ENCODE assay signal across 22 cellular contexts in genomic region chr6:530425-530824, GRCh38.
DNase-seq lines count a peak whose midpoint lies in the region; ATAC-seq, FAIRE-seq and TF ChIP-seq lines count a peak whose summit lies in the region.
"Had no signal": no experiment of that assay in that cellular context is flagged by ENCODE, and none has a peak within 500 bp of the region (broad histone marks: within the 10 kb centered on the region; RNA-seq: fewer than 3 reads in every experiment).

No MANE protein-coding gene starts in this region.

- H3K36me3 Mint-ChIP-seq in stimulated activated memory B cell treated with anti-CD40 and anti-IgM and Interleukin-4, amounts not matched to agents 10 μg/mL and 1 μg/mL and 100 μg/mL, for 72 hours: peaks cover 36% of the 10 kb centered on the region

- no peak overlapping the region for H3K4me3 ChIP-seq in right cardiac atrium (ENCODE audit: low read length)
- no peak overlapping the region for H3K4me3 ChIP-seq in left ventricle myocardium inferior
- no peak overlapping the region for H3K4me3 ChIP-seq in OCI-LY7 (ENCODE audit: low read depth, low read length, poor library complexity, severe bottlenecking)
- H3K4me3 ChIP-seq in K562: no peak overlapping the region
- H3K4me3 ChIP-seq: GM23338 had no signal

- H3K9me1 ChIP-seq in K562 (ENCODE audit: control insufficient read depth, insufficient read depth, low read length): no peaks in the 10 kb centered on the region

- CTCF ChIA-PET in OCI-LY7 (lab: Charles Lee; ENCODE audit: unreplicated experiment) (no interaction called here), K562 (lab: Yijun Ruan, JAX; ENCODE audit: low intra/inter-chr PET ratio) (no interaction called here)

- no peak for TF ChIP-seq POLR2A in K562 (conservative IDR thresholded peaks at IDR 0.05)

- H4K20me1 ChIP-seq in OCI-LY7 (ENCODE audit: insufficient read depth, low read length) (no peaks in the 10 kb centered on the region), K562 (replicated peaks; ENCODE audit: control insufficient read depth, insufficient read depth, low read length) (no peaks in the 10 kb centered on the region)

- H3K27me3 Mint-ChIP-seq in stimulated activated memory B cell treated with anti-CD40 and anti-IgM and Interleukin-4, amounts not matched to agents 10 μg/mL and 1 μg/mL and 100 μg/mL, for 72 hours: no peaks in the 10 kb centered on the region

- BruUV-seq in OCI-LY7 (replicated peaks; lab: Mats Ljungman, UMichigan): no TSS peak
- no TSS peak for BruUV-seq in K562 (replicated peaks; lab: Mats Ljungman, UMichigan)

- no peak overlapping the region for H3K4me3 Mint-ChIP-seq in stimulated activated memory B cell treated with anti-CD40 and anti-IgM and Interleukin-4, amounts not matched to agents 10 μg/mL and 1 μg/mL and 100 μg/mL, for 72 hours
- H3K4me3 Mint-ChIP-seq: CD14-positive monocyte; CD8-positive, alpha-beta T cell; GM23338 had no signal

- in situ Hi-C loops in K562 (cut with MboI): no loop called here

- H2AFZ ChIP-seq in OCI-LY7 (ENCODE audit: low read length): no peak overlapping the region
- H2AFZ ChIP-seq in K562 (ENCODE audit: low read depth, low read length): no peak overlapping the region
- H2AFZ ChIP-seq: GM23338 had no signal

- no peaks in the 10 kb centered on the region for H3K79me2 ChIP-seq in OCI-LY7 (ENCODE audit: insufficient read depth, low read depth, low read length)
- no peaks in the 10 kb centered on the region for H3K79me2 ChIP-seq in K562 (ENCODE audit: control insufficient read depth, insufficient read depth, low read length)

- FAIRE-seq in K562 (lab: Jason Lieb, UNC): no peak
- FAIRE-seq: A204.1, D721Med, G401.6, GM12891, HepG2, HTR-8/SVneo had no signal

- H3K36me3 ChIP-seq in left ventricle myocardium inferior (peaks cover 20% of the 10 kb centered on the region), OCI-LY7 (ENCODE audit: insufficient read depth, low read length) (no peaks in the 10 kb centered on the region), K562 (ENCODE audit: control insufficient read depth, insufficient read depth, low read length) (no peaks in the 10 kb centered on the region)

- no peak for TF ChIP-seq EP300 in K562 (IDR thresholded peaks at IDR 0.05; ENCODE audit: low read length)

- H3K27me3 ChIP-seq in right cardiac atrium (ENCODE audit: control insufficient read depth, insufficient read depth) (no peaks in the 10 kb centered on the region), left ventricle myocardium inferior (ENCODE audit: low read depth) (no peaks in the 10 kb centered on the region), K562 (ENCODE audit: control insufficient read depth in 2 of 2, insufficient read depth in 2 of 2, low read length in 2 of 2) (no peaks in the 10 kb centered on the region)
- H3K27me3 ChIP-seq: BE2C had no signal

- H3K4me1 ChIP-seq in right cardiac atrium (ENCODE audit: control insufficient read depth, insufficient read depth, low read length): no peaks in the 10 kb centered on the region
- H3K4me1 ChIP-seq in left ventricle myocardium inferior: no peaks in the 10 kb centered on the region
- H3K4me1 ChIP-seq in OCI-LY7 (ENCODE audit: insufficient read depth, low read length, poor library complexity, severe bottlenecking): no peaks in the 10 kb centered on the region
- H3K4me1 ChIP-seq in K562 (replicated peaks in 1 of 2; ENCODE audit: control insufficient read depth in 2 of 2, insufficient read depth in 2 of 2, low read length in 2 of 2): no peaks in the 10 kb centered on the region
- H3K4me1 ChIP-seq: BE2C had no signal

- H3K4me1 Mint-ChIP-seq in stimulated activated memory B cell treated with anti-CD40 and anti-IgM and Interleukin-4, amounts not matched to agents 10 μg/mL and 1 μg/mL and 100 μg/mL, for 72 hours: peaks cover 16% of the 10 kb centered on the region
- H3K4me1 Mint-ChIP-seq: CD14-positive monocyte, GM23338 had no signal

- H3K9me3 ChIP-seq in right cardiac atrium (ENCODE audit: control insufficient read depth, low read length) (no peaks in the 10 kb centered on the region), left ventricle myocardium inferior (replicated peaks) (no peaks in the 10 kb centered on the region), OCI-LY7 (ENCODE audit: low read length) (no peaks in the 10 kb centered on the region), K562 (replicated peaks; ENCODE audit: control insufficient read depth, insufficient read depth, low read depth, low read length) (no peaks in the 10 kb centered on the region)
- H3K9me3 ChIP-seq: BE2C had no signal

- DNase-seq in right cardiac atrium (no peak), left ventricle myocardium inferior (no peak), OCI-LY7 (ENCODE audit: low spot score) (peak; percentile 28), K562 (ENCODE audit: extremely low read depth in 1 of 4, low spot score in 3 of 4) (no peak), NCI-H1436 treated with DMSO at 0.1 percent for 48 hours (lab: John Stamatoyannopoulos, UW) (no peak)
- DNase-seq: BE2C; CD8-positive, alpha-beta T cell; COR-L47; DMS153; DMS79 treated with DMSO at 0.1 percent for 48 hours; EL; H7 had no signal

- 84% methylated on average over 9 of the region's 9 CpGs for WGBS in right cardiac atrium
- WGBS in K562 (ENCODE audit: insufficient coverage, low coverage, missing lambda C conversion rate): 62% methylated on average over 9 of the region's 9 CpGs

- H3K27ac ChIP-seq in right cardiac atrium (ENCODE audit: low read length) (no peak overlapping the region), left ventricle myocardium inferior (replicated peaks) (no peak overlapping the region), OCI-LY7 (ENCODE audit: low read depth, low read length, poor library complexity, severe bottlenecking) (no peak overlapping the region), K562 (ENCODE audit: extremely low read depth, low read depth, low read length) (no peak overlapping the region)

- no peak for TF ChIP-seq RAD21 in K562 (CRISPR knock-in tag; conservative IDR thresholded peaks at IDR 0.05 in 1 of 2, IDR thresholded peaks at IDR 0.05 in 1 of 2)

- intact Hi-C loops in right cardiac atrium (cut with DNase I): no loop called here
- intact Hi-C loops in left ventricle myocardium inferior (cut with micrococcal nuclease): no loop called here
- intact Hi-C loops in OCI-LY7 (cut with micrococcal nuclease; ENCODE audit: unreplicated experiment): no loop called here
- intact Hi-C loops in K562 (cut with micrococcal nuclease): no loop called here

- ATAC-seq in right cardiac atrium (peak; percentile 19 to 25), K562 (no peak), HG03565 (IDR thresholded peaks at IDR 0.05; ENCODE audit: unreplicated experiment) (no peak)
- ATAC-seq in stimulated activated memory B cell treated with anti-CD40 and anti-IgM and Interleukin-4, amounts not matched to agents 10 μg/mL and 1 μg/mL and 100 μg/mL, for 72 hours: no peak
- ATAC-seq: CD8-positive, alpha-beta T cell; GM23338; HepG2 had no signal

- no peaks in the 10 kb centered on the region for H3K9me3 Mint-ChIP-seq in stimulated activated memory B cell treated with anti-CD40 and anti-IgM and Interleukin-4, amounts not matched to agents 10 μg/mL and 1 μg/mL and 100 μg/mL, for 72 hours
- H3K9me3 Mint-ChIP-seq: CD14-positive monocyte; CD8-positive, alpha-beta T cell; GM23338 had no signal

- peak overlapping the region; percentile 20 for H3K27ac Mint-ChIP-seq in stimulated activated memory B cell treated with anti-CD40 and anti-IgM and Interleukin-4, amounts not matched to agents 10 μg/mL and 1 μg/mL and 100 μg/mL, for 72 hours
- H3K27ac Mint-ChIP-seq: CD8-positive, alpha-beta T cell; GM23338 had no signal

- no peak overlapping the region for H3K4me2 ChIP-seq in OCI-LY7 (ENCODE audit: low read length)
- no peak overlapping the region for H3K4me2 ChIP-seq in K562 (ENCODE audit: insufficient read depth, low read length)
- H3K4me2 ChIP-seq: GM23338 had no signal

- TF ChIP-seq CTCF in left ventricle myocardium inferior (IDR thresholded peaks at IDR 0.05; ENCODE audit: borderline replicate concordance) (no peak), OCI-LY7 (conservative IDR thresholded peaks at IDR 0.05; ENCODE audit: low read length) (no peak), K562 (IDR thresholded peaks at IDR 0.05 in 2 of 3, conservative IDR thresholded peaks at IDR 0.05 in 1 of 3; ENCODE audit: insufficient read depth in 2 of 3, low read depth in 1 of 3, low read length in 3 of 3) (no peak)

- POLR2A ChIA-PET in OCI-LY7 (lab: Charles Lee) (no interaction called here), K562 (lab: Yijun Ruan, JAX) (no interaction called here)

- no peaks in the 10 kb centered on the region for H3K9me2 ChIP-seq in OCI-LY7 (ENCODE audit: insufficient read depth, low read length)

- H3K9ac ChIP-seq in K562 (ENCODE audit: insufficient read depth in 1 of 2, low read depth in 2 of 2, low read length in 2 of 2): peak overlapping the region in 1 of 2 experiments; percentile 42; a peak in 1 of 4 replicates

TF ChIP-seq in K562, 482 proteins besides CTCF, POLR2A, EP300 and RAD21:
- TF ChIP-seq ZBTB9 (CRISPR knock-in tag; IDR thresholded peaks at IDR 0.05) (0 out of 2 replicates have a peak, but pooled peaks have one; percentile 31), HMG20B (CRISPR knock-in tag; IDR thresholded peaks at IDR 0.05) (no peak)

Comparison
In these comparisons a context has a peak if more than half of its experiments do, and no peak if none do; other contexts are left out.
1. ATAC-seq: peak in right cardiac atrium (2 of 2); none in K562 (single experiment), stimulated activated memory B cell treated with anti-CD40 and anti-IgM and Interleukin-4, amounts not matched to agents 10 μg/mL and 1 μg/mL and 100 μg/mL, for 72 hours (single experiment) and HG03565 (single experiment).